Comparison of ENCODE assay signal across 8 cellular contexts in the genomic region with DNA sequence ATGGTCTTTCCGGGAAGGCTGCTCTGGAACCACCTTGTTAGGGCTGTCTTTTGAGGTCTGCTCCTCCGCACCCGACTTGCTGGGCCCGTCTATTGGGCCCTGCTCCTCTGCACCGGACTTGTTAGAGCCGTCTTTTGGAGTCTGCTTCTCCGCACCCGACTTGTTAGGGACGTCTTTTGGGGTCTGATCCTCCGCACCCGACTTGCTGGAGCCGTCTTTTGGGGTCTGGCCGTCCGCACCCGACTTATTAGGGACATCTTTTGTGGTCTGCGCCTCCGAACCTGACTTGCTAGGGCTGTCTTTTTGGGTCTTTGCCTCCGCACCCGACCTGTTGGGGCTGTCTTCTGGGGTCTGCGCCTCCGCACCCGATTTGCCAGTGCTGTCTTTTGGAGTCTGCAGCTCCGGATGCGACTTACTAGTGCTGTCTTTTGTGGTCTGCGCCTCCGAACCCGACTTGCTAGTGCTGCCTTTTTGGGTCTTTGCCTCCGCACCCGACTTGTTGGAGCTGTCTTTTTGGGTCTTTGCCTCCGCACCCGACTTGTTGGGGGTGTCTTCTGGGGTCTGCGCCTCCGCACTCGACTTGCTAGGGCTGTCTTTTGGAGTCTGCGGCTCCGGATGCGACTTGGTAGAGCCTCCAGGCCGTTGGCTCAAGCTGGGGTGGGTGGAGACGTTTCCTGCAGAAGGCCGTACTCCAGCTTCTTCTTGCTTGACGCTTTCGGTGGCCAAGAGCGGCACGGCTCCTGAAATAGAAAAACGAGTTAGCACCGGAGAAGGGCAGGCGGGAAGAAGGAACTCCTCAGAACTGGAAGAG.
DNase-seq lines count a peak whose midpoint lies in the region; ATAC-seq lines count a peak whose summit lies in the region.

No MANE protein-coding gene starts in this region.

- peak overlapping the region; percentile 98 for H3K4me3 Mint-ChIP-seq in dendritic cell treated with granulocyte-macrophage colony-stimulating factor and Interleukin-4, amounts not matched to agents 40 ng/mL and 50 ng/mL, for 4 days
- H3K4me3 Mint-ChIP-seq in memory B cell, result peak overlapping the region; percentile 98

- peak overlapping the region; percentile 99 for H3K27ac Mint-ChIP-seq in dendritic cell treated with granulocyte-macrophage colony-stimulating factor and Interleukin-4, amounts not matched to agents 40 ng/mL and 50 ng/mL, for 4 days
- H3K27ac Mint-ChIP-seq in memory B cell, result peak overlapping the region; percentile 97

- no peaks in the 10 kb centered on the region for H3K27me3 Mint-ChIP-seq in dendritic cell treated with granulocyte-macrophage colony-stimulating factor and Interleukin-4, amounts not matched to agents 40 ng/mL and 50 ng/mL, for 4 days
- H3K27me3 Mint-ChIP-seq in memory B cell, result no peaks in the 10 kb centered on the region

- ATAC-seq in GM19397 (IDR thresholded peaks at IDR 0.05; ENCODE audit: unreplicated experiment), result peak; percentile 2
- ATAC-seq in memory B cell (ENCODE audit: low read depth), result peak; percentile 15

- H3K9me3 Mint-ChIP-seq in dendritic cell treated with granulocyte-macrophage colony-stimulating factor and Interleukin-4, amounts not matched to agents 40 ng/mL and 50 ng/mL, for 4 days, result no peaks in the 10 kb centered on the region
- H3K9me3 Mint-ChIP-seq in memory B cell, result no peaks in the 10 kb centered on the region

- H3K4me1 Mint-ChIP-seq in dendritic cell treated with granulocyte-macrophage colony-stimulating factor and Interleukin-4, amounts not matched to agents 40 ng/mL and 50 ng/mL, for 4 days (ENCODE audit: low read depth), result peaks cover 50% of the 10 kb centered on the region
- peaks cover 48% of the 10 kb centered on the region for H3K4me1 Mint-ChIP-seq in memory B cell

- peaks cover 62% of the 10 kb centered on the region for H3K36me3 Mint-ChIP-seq in dendritic cell treated with granulocyte-macrophage colony-stimulating factor and Interleukin-4, amounts not matched to agents 40 ng/mL and 50 ng/mL, for 4 days (ENCODE audit: low read depth)
- peaks cover 30% of the 10 kb centered on the region for H3K36me3 Mint-ChIP-seq in memory B cell

- intact Hi-C loops in dendritic cell treated with granulocyte-macrophage colony-stimulating factor and Interleukin-4, amounts not matched to agents 40 ng/mL and 50 ng/mL, for 4 days (cut with micrococcal nuclease), result no loop called here

- DNase-seq in Ammon's horn (ENCODE audit: low spot score) (peak; percentile 53), HuH-7.5 (ENCODE audit: low spot score) (peak; percentile 31), memory B cell (ENCODE audit: low spot score in 2 of 2) (peak; percentile 30 to 54), NCI-H2171 (lab: John Stamatoyannopoulos, UW) (no peak)
- DNase-seq in activated CD4-positive, CD25-positive, alpha-beta regulatory T cell treated with anti-CD3 and anti-CD28 coated beads, Interleukin-2, amount 50 U/mL, for 72 hours, result peak; percentile 64
- peak; percentile 24 for DNase-seq in stimulated activated CD8-positive, alpha-beta memory T cell treated with anti-CD3 and anti-CD28 coated beads, Interleukin-7, amount 100 ng/mL, for 24 hours (ENCODE audit: low read depth)
